24 cellular contexts compared by ENCODE assay signal in the genomic region with DNA sequence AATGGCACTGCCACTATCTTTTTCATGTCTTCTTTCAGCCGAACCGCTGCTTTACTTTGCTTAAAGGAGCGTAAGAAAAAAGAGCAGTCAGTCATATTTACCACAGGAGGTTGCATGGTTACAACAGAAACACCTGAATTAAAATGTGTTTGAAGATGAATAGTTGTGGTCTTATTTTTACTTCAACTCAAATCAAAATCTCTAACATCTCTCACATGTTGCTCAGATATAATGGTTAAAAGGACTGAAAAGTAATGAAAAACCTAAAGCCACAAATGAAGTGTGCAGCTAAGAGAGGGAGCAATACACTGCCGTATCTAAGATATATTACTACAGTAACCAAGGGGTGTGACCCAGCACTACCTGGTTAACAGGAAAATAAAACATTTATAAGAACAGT.
"Had no signal": no experiment of that assay in that cellular context is flagged by ENCODE, and none has a peak within 500 bp of the region (broad histone marks: within the 10 kb centered on the region; RNA-seq: fewer than 3 reads in every experiment).

No MANE protein-coding gene starts in this region.

- H3K27ac Mint-ChIP-seq: activated CD4-positive, alpha-beta T cell treated with anti-CD3 and anti-CD28 coated beads, Interleukin-2, amount 10 ng/mL, durations not matched to agents 7 days and 5 days; activated naive CD4-positive, alpha-beta T cell treated with anti-CD3 and anti-CD28 coated beads for 36 hours; natural killer cell treated with Interleukin-12 subunit alpha and Interleukin-12 subunit beta and Interleukin-15 and Interleukin-18, amount 100 ng/mL, for 72 hours had no signal

- DNase-seq: activated CD4-positive, alpha-beta T cell treated with anti-CD3 and anti-CD28 coated beads, Interleukin-2, amount 10 ng/mL, durations not matched to agents 7 days and 5 days; activated CD8-positive, alpha-beta memory T cell treated with anti-CD3 and anti-CD28 coated beads for 24 hours; activated CD8-positive, alpha-beta memory T cell treated with anti-CD3 and anti-CD28 coated beads, Interleukin-2, amount 50 U/mL, for 4 hours; activated effector memory CD4-positive, alpha-beta T cell treated with Interleukin-2 at 50 U/mL for 16 hours; activated naive CD4-positive, alpha-beta T cell treated with anti-CD3 and anti-CD28 coated beads for 36 hours; activated T-cell treated with anti-CD3 and anti-CD28 coated beads, Interleukin-2, amount 50 U/mL, for 4 hours; anterior cingulate cortex; body of pancreas; dermis blood vessel endothelial cell; effector CD8-positive, alpha-beta T cell; glutamatergic neuron; kidney glomerular epithelial cell; left ventricle myocardium inferior; ovary; spleen; stimulated activated CD4-positive, alpha-beta T cell treated with anti-CD3 and anti-CD28 coated beads, Interleukin-4, amount 100 ng/mL, for 1 hour; stimulated activated naive CD4-positive, alpha-beta T cell treated with Interleukin-2 at 50 U/mL for 16 hours; T1000; tibial artery had no signal

- H3K27ac ChIP-seq: body of pancreas, cardiac muscle cell, esophagus muscularis mucosa, hepatocyte, left ventricle myocardium inferior, ovary, prostate gland, spleen, tibial artery had no signal

- H3K4me1 ChIP-seq: esophagus muscularis mucosa, left ventricle myocardium inferior, prostate gland, spleen had no signal

- H3K36me3 ChIP-seq: cardiac muscle cell, left ventricle myocardium inferior, ovary, prostate gland, spleen, tibial artery had no signal

- H3K4me3 Mint-ChIP-seq: activated CD4-positive, alpha-beta T cell treated with anti-CD3 and anti-CD28 coated beads, Interleukin-2, amount 10 ng/mL, durations not matched to agents 7 days and 5 days; activated naive CD4-positive, alpha-beta T cell treated with anti-CD3 and anti-CD28 coated beads for 36 hours; activated T-cell treated with anti-CD3 and anti-CD28 coated beads, Interleukin-2, amount 50 U/mL, for 4 hours; natural killer cell treated with Interleukin-12 subunit alpha and Interleukin-12 subunit beta and Interleukin-15 and Interleukin-18, amount 100 ng/mL, for 72 hours had no signal

- H3K27me3 ChIP-seq: body of pancreas, cardiac muscle cell, esophagus muscularis mucosa, hepatocyte, ovary, spleen, tibial artery had no signal

- H3K9me3 ChIP-seq: body of pancreas, esophagus muscularis mucosa, ovary, prostate gland, tibial artery had no signal

- ATAC-seq: body of pancreas; natural killer cell treated with Interleukin-12 subunit alpha and Interleukin-12 subunit beta and Interleukin-15 and Interleukin-18, amount 100 ng/mL, for 72 hours had no signal

- H3K27me3 Mint-ChIP-seq: natural killer cell treated with Interleukin-12 subunit alpha and Interleukin-12 subunit beta and Interleukin-15 and Interleukin-18, amount 100 ng/mL, for 72 hours had no signal

- H3K9me3 Mint-ChIP-seq: activated CD4-positive, alpha-beta T cell treated with anti-CD3 and anti-CD28 coated beads, Interleukin-2, amount 10 ng/mL, durations not matched to agents 7 days and 5 days; activated naive CD4-positive, alpha-beta T cell treated with anti-CD3 and anti-CD28 coated beads for 36 hours; activated T-cell treated with anti-CD3 and anti-CD28 coated beads, Interleukin-2, amount 50 U/mL, for 4 hours; natural killer cell treated with Interleukin-12 subunit alpha and Interleukin-12 subunit beta and Interleukin-15 and Interleukin-18, amount 100 ng/mL, for 72 hours had no signal

- H3K4me3 ChIP-seq: body of pancreas, cardiac muscle cell, esophagus muscularis mucosa, hepatocyte, left ventricle myocardium inferior, ovary, prostate gland, spleen, tibial artery had no signal

- H3K36me3 Mint-ChIP-seq: natural killer cell treated with Interleukin-12 subunit alpha and Interleukin-12 subunit beta and Interleukin-15 and Interleukin-18, amount 100 ng/mL, for 72 hours had no signal
